In the genomic region with DNA sequence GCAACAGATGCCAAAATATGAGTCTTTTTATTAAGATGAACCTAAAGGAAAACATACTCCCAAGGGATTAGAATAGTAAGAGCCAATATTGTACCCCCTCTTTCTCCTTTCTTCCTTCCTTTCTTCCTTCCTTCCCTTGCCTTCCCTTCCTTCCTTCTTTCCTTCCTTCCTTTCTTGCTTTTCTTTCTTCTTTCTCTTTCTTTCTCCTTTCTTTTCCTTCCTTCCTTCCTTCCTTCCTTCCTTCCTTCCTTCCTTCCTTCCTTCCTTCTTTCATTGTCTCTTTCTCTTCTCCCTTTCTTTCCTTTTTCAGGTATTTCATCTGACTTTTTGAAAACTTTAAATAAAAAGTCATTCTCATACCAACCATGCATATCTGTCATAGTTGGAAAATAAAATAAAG, we compare ENCODE assay signal across 8 cellular contexts.
"Had no signal": no experiment of that assay in that cellular context is flagged by ENCODE, and none has a peak within 500 bp of the region (broad histone marks: within the 10 kb centered on the region; RNA-seq: fewer than 3 reads in every experiment).

No MANE protein-coding gene starts in this region.

- DNase-seq: GDM1, GF-D8 had no signal

- FAIRE-seq: G401.6, GM12878, GM12891, GM12892, GM18507, GM19239 had no signal

- H3K4me3 ChIP-seq: GM12878 had no signal

- ATAC-seq: GM12878 had no signal
